8 cellular contexts compared by ENCODE assay signal in the genomic region with DNA sequence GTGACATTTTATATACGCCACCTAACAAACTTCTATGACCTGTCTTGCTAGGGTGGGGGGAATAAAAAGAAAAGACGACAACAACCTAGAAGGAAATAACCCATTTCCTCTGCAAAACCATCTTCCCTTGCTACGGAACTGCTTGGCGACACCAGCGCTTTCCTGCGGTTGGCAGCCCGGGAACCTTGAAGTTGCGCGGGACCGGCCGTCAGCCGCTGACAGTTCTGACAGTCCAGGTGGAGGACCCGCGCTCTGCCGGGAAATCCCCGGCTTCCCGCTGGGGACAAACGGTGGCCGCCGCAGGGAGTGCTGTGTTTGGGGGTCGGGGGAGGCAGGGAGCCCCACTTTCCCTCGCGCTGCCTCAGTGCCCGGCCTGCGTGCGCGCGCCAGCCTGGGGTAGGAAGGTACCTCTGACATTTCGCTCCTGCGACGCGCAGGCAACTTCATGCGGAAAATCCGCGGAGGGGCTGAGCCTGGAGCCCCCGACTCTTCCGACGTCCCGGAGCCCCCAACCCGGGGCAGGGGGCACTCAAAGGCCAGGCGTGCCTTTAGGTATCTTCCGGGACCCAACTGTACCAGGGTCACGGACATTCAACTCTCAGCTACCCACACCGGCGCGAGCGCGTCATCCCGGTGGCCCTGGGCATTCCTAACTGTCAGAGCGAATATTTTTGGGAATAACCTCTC. TPM values are rescaled to one million over a fixed set of nuclear protein-coding genes. Genes with fewer than 3 reads are reported as not detected.
DNase-seq lines count a peak whose midpoint lies in the region; ATAC-seq and TF ChIP-seq lines count a peak whose summit lies in the region.

No MANE protein-coding gene starts in this region.

- peak overlapping the region; percentile 77 for H3K4me3 Mint-ChIP-seq in WTC11
- H3K4me3 Mint-ChIP-seq in memory B cell, result peak overlapping the region; percentile 92

- no peaks in the 10 kb centered on the region for H3K9me3 Mint-ChIP-seq in WTC11
- no peaks in the 10 kb centered on the region for H3K9me3 Mint-ChIP-seq in memory B cell

- H3K27me3 ChIP-seq in AG04450 (ENCODE audit: control insufficient read depth, insufficient read depth, low read length) (peaks cover 21% of the 10 kb centered on the region), HCT116 (ENCODE audit: insufficient read depth, low read length) (no peaks in the 10 kb centered on the region)

- no peak overlapping the region for H3K27ac Mint-ChIP-seq in WTC11
- peak overlapping the region; percentile 98 for H3K27ac Mint-ChIP-seq in memory B cell

- no peaks in the 10 kb centered on the region for H3K36me3 ChIP-seq in HCT116 (ENCODE audit: control insufficient read depth in 1 of 2, insufficient read depth in 2 of 2, low read length in 2 of 2)

- BruUV-seq in HCT116 (replicated peaks; lab: Mats Ljungman, UMichigan), result TSS peak; percentile 82

- ATAC-seq in HCT116 (no peak), WTC11 (no peak), memory B cell (ENCODE audit: low read depth) (no peak), GM18868 (IDR thresholded peaks at IDR 0.05; ENCODE audit: unreplicated experiment) (no peak), HG02973 (IDR thresholded peaks at IDR 0.05; ENCODE audit: unreplicated experiment) (no peak)

- H3K36me3 Mint-ChIP-seq in WTC11, result no peaks in the 10 kb centered on the region
- H3K36me3 Mint-ChIP-seq in memory B cell, result peaks cover 2% of the 10 kb centered on the region

- TF ChIP-seq POLR2A in HCT116 (IDR thresholded peaks at IDR 0.05; ENCODE audit: borderline replicate concordance, extremely low read depth, insufficient read depth, insufficient read length), result no peak

- H3K27ac ChIP-seq in AG04450 (ENCODE audit: low read depth, low read length), result no peak overlapping the region
- peak overlapping the region; percentile 92 for H3K27ac ChIP-seq in HCT116 (ENCODE audit: low read depth, low read length)

- POLR2A ChIA-PET in AG04450 (lab: Yijun Ruan, JAX) (interaction anchor here (0.5 kb wide), 1 partner anchor 47 kb away, joined by 6 read pairs; no protein-coding TSS in a partner anchor), HCT116 (lab: Charles Lee) (no interaction called here), WTC11 (lab: Charles Lee) (interaction anchor here (1.2 kb wide), 1 partner anchor 11 kb away, joined by 3 read pairs; no protein-coding TSS in a partner anchor)

- H3K27me3 Mint-ChIP-seq in WTC11 (ENCODE audit: low read depth), result peaks cover 50% of the 10 kb centered on the region
- no peaks in the 10 kb centered on the region for H3K27me3 Mint-ChIP-seq in memory B cell

- H3K9me3 ChIP-seq in AG04450 (ENCODE audit: control insufficient read depth, insufficient read depth, low read length) (no peaks in the 10 kb centered on the region; the same call in 1 of the 2 replicates), HCT116 (ENCODE audit: control insufficient read depth in 1 of 2, insufficient read depth in 1 of 2, low read depth in 1 of 2, low read length in 2 of 2) (no peaks in the 10 kb centered on the region)

- H3K4me3 ChIP-seq in AG04450 (ENCODE audit: low read depth, low read length) (peak overlapping the region; percentile 73), HCT116 (replicated peaks in 1 of 2; ENCODE audit: low read depth in 1 of 2, low read length in 2 of 2) (peak overlapping the region; percentile 36 to 74)

- RAD21 ChIA-PET in HCT116 (lab: Charles Lee; ENCODE audit: low non-redundant PET in 1 of 2, low total read pairs in 2 of 2, uncharacterized antibody in 2 of 2, unreplicated experiment in 2 of 2), result no interaction called here

- intact Hi-C loops in HCT116 (cut with micrococcal nuclease), result no loop called here

- peak overlapping the region; percentile 87 for H3K9ac ChIP-seq in HCT116 (ENCODE audit: low read length)

- TF ChIP-seq CTCF in AG04450 (IDR thresholded peaks at IDR 0.05; ENCODE audit: low read depth, low read length), result no peak
- no peak for TF ChIP-seq CTCF in HCT116 (IDR thresholded peaks at IDR 0.05 in 2 of 3, conservative IDR thresholded peaks at IDR 0.05 in 1 of 3; ENCODE audit: borderline replicate concordance in 1 of 3, insufficient read depth in 1 of 3, low read depth in 2 of 3, low read length in 2 of 3)
- no peak for TF ChIP-seq CTCF in WTC11 (IDR thresholded peaks at IDR 0.05)

- peaks cover 52% of the 10 kb centered on the region for H3K4me1 Mint-ChIP-seq in WTC11
- H3K4me1 Mint-ChIP-seq in memory B cell, result peaks cover 21% of the 10 kb centered on the region

- peak overlapping the region; percentile 96 for H3K4me2 ChIP-seq in HCT116 (ENCODE audit: low read length)

- TF ChIP-seq RAD21 in HCT116 (IDR thresholded peaks at IDR 0.05; ENCODE audit: low read depth), result no peak

- no peaks in the 10 kb centered on the region for H4K20me1 ChIP-seq in HCT116 (ENCODE audit: insufficient read depth)

- 0 out of 2 replicates have a peak, but pooled peaks cover 12% of the 10 kb centered on the region for H3K79me2 ChIP-seq in HCT116 (ENCODE audit: insufficient read depth, low read length)

- no peaks in the 10 kb centered on the region for H3K9me2 ChIP-seq in HCT116 (ENCODE audit: insufficient read depth)

- peaks cover 56 to 78% of the 10 kb centered on the region in 2 experiments for H3K4me1 ChIP-seq in HCT116 (ENCODE audit: control insufficient read depth in 1 of 2, insufficient read depth in 2 of 2, low read length in 2 of 2)

- CTCF ChIA-PET in AG04450 (lab: Charles Lee), result interaction anchor here (0.6 to 3.7 kb wide), 3 partner anchors 22 to 146 kb away, joined by 3 to 13 read pairs (median 9); no protein-coding TSS in a partner anchor
- CTCF ChIA-PET in HCT116 (lab: Charles Lee), result interaction anchor here (1.3 kb wide), 1 partner anchor 147 kb away, joined by 4 read pairs; no protein-coding TSS in a partner anchor
- CTCF ChIA-PET in WTC11 (lab: Charles Lee), result interaction anchor here (1.2 to 1.4 kb wide), 2 partner anchors 84 to 108 kb away, joined by 3 to 5 read pairs; no protein-coding TSS in a partner anchor

- DNase-seq in AG04450 (ENCODE audit: low read depth, low spot score) (no peak), HCT116 (ENCODE audit: low read depth, low spot score) (no peak), WTC11 (ENCODE audit: low spot score) (peak; percentile 65), cerebellum (ENCODE audit: low spot score) (peak; percentile 46), memory B cell (ENCODE audit: low spot score in 2 of 2) (peak; percentile 34 to 53)
- DNase-seq in stimulated activated CD8-positive, alpha-beta memory T cell treated with anti-CD3 and anti-CD28 coated beads, Interleukin-4, amount 100 ng/mL, for 4 hours (ENCODE audit: low read depth in 2 of 2, low spot score in 1 of 2), result peak; percentile 28 to 36

- H2AFZ ChIP-seq in HCT116 (ENCODE audit: low read depth, low read length, poor library complexity, severe bottlenecking), result no peak overlapping the region

TF ChIP-seq in HCT116, 20 proteins besides CTCF, POLR2A, EP300 and RAD21 (continues in another document):
- TF ChIP-seq ELF1 (IDR thresholded peaks at IDR 0.05; ENCODE audit: borderline replicate concordance, low read depth) (no peak), EGR1 (IDR thresholded peaks at IDR 0.05; ENCODE audit: low read depth) (no peak), EZH2 (IDR thresholded peaks at IDR 0.05) (no peak), ZFX (IDR thresholded peaks at IDR 0.05) (no peak), CEBPB (IDR thresholded peaks at IDR 0.05; ENCODE audit: low read depth) (no peak), SIN3A (IDR thresholded peaks at IDR 0.05; ENCODE audit: low read depth) (no peak)

TF ChIP-seq in WTC11, 78 proteins besides CTCF, POLR2A, EP300 and RAD21:
- peak; percentile 60; the same call in 1 of the 2 replicates for TF ChIP-seq ZNF423 (CRISPR knock-in tag; IDR thresholded peaks at IDR 0.05)
- no peak for TF ChIP-seq SP1 (CRISPR knock-in tag; conservative IDR thresholded peaks at IDR 0.05)
- 0 out of 2 replicates have a peak, but pooled peaks have one; percentile 31 for TF ChIP-seq GABPB1 (CRISPR knock-in tag; IDR thresholded peaks at IDR 0.05)

RNA-seq across cellular contexts. Expression of a gene that starts 0.5 kb away (rescaled TPM):
- 1.2 TPM in 2 replicates for polyA plus RNA-seq in AG04450 (2011; rRNA removed)
- 1.8 and 2.6 TPM in 2 replicates for polyA minus RNA-seq in AG04450 (2011; rRNA and poly(A)+ RNA removed)
- 4.8 TPM for total RNA-seq in HCT116 (2021; ENCODE audit: unreplicated experiment)
- polyA plus RNA-seq in HCT116 (2012), result 1.1 and 1.3 TPM in 2 replicates
- total RNA-seq in WTC11 (2021), result 0.14 to 0.22 TPM (median 0.16 TPM) in 3 replicates
- total RNA-seq in cerebellum, result 2.8 TPM

RNA-seq across cellular contexts. Expression of a gene that starts 0.9 kb away (rescaled TPM):
- polyA plus RNA-seq in AG04450 (2011; rRNA removed), result 1.8 and 1.9 TPM in 2 replicates
- polyA minus RNA-seq in AG04450 (2011; rRNA and poly(A)+ RNA removed), result 2.6 and 3.8 TPM in 2 replicates
- total RNA-seq in HCT116 (2021; ENCODE audit: unreplicated experiment), result 17.1 TPM
- 5.4 and 6.1 TPM in 2 replicates for polyA plus RNA-seq in HCT116 (2012)
- total RNA-seq in WTC11 (2021), result 6.9 to 7.9 TPM (median 7.5 TPM) in 3 replicates
- total RNA-seq in cerebellum, result 12.4 TPM

RNA-seq across cellular contexts. Expression of a gene that starts 42.6 kb away (rescaled TPM):
- 89.8 and 112 TPM in 2 replicates for polyA plus RNA-seq in AG04450 (2011; rRNA removed)
- polyA minus RNA-seq in AG04450 (2011; rRNA and poly(A)+ RNA removed), result 28.3 and 38.3 TPM in 2 replicates
- 131 TPM for total RNA-seq in HCT116 (2021; ENCODE audit: unreplicated experiment)
- polyA plus RNA-seq in HCT116 (2012), result 51.8 and 75.7 TPM in 2 replicates
- 54.6 to 79.0 TPM (median 73.6 TPM) in 3 replicates for total RNA-seq in WTC11 (2021)
- 43.8 TPM for total RNA-seq in cerebellum

Comparison
In these comparisons a context has a peak if more than half of its experiments do, and no peak if none do; other contexts are left out.
1. DNase-seq: peak in WTC11 (single experiment), cerebellum (single experiment), memory B cell (2 of 2) and stimulated activated CD8-positive, alpha-beta memory T cell treated with anti-CD3 and anti-CD28 coated beads, Interleukin-4, amount 100 ng/mL, for 4 hours (2 of 2); none in AG04450 (single experiment) and HCT116 (single experiment).